ENCODE assay signal across 8 cellular contexts in the genomic region with DNA sequence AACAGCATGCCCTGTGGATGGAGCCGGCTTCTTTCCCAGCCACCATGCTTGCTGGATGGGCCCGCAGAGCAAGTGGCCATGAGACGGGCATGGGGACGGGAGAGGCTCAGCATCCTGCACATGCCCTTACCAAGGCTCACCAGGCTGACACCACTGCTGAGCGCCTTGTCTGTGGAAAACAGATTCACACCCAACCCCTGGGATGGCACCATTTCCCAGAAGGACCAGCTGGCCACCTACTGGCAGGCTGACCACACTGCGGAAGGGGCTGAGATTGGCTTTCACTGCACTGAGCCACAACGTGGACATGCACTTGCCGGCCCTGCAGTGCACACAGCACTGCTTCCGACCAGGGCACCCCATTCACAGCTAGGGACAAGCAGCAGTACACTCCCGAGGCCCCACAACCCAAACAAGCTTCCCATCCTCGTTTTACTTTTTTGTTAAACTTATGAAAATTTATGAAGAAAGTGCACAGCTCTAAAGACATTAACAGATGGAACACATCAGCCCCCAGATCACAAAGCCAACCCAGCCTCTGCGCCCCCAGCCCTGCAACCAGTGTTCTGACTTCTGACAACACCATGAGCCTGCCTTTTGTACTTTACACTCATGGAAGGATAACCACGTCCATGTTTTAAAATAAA. TPM values are rescaled to one million over a fixed set of nuclear protein-coding genes. Genes with fewer than 3 reads are reported as not detected.
DNase-seq lines count a peak whose midpoint lies in the region; ATAC-seq and TF ChIP-seq lines count a peak whose summit lies in the region.

No MANE protein-coding gene starts in this region.

- H3K56ac ChIP-seq in mesendoderm (ENCODE audit: low read length), result no peak overlapping the region

- peak; percentile 90 for TF ChIP-seq CTCF in PC-9 (conservative IDR thresholded peaks at IDR 0.05)

- no peak overlapping the region for H2BK5ac ChIP-seq in mesendoderm (ENCODE audit: low read length)

- CTCF ChIA-PET in PC-9 (lab: Charles Lee), result interaction anchor here (0.6 kb wide), 1 partner anchor 319 kb away, joined by 4 read pairs; no protein-coding TSS in a partner anchor

- H3K79me1 ChIP-seq in mesendoderm (ENCODE audit: low read length), result no peaks in the 10 kb centered on the region

- H3K79me2 ChIP-seq in PC-9 (ENCODE audit: low read depth) (no peaks in the 10 kb centered on the region), mesendoderm (ENCODE audit: control insufficient read depth, insufficient read depth, low read length) (no peaks in the 10 kb centered on the region)

- H3K9ac ChIP-seq in mesendoderm (ENCODE audit: low read length), result no peak overlapping the region

- ATAC-seq in HG02973 (IDR thresholded peaks at IDR 0.05; ENCODE audit: unreplicated experiment), result no peak
- no peak for ATAC-seq in HG03378 (IDR thresholded peaks at IDR 0.05; ENCODE audit: unreplicated experiment)

- no peak overlapping the region for H2BK15ac ChIP-seq in mesendoderm (replicated peaks; ENCODE audit: low read depth)

- H2AK5ac ChIP-seq in mesendoderm (ENCODE audit: low read length), result no peak overlapping the region

- no peak overlapping the region for H3K18ac ChIP-seq in mesendoderm (ENCODE audit: low read length)

- intact Hi-C loops in PC-9 (cut with micrococcal nuclease; ENCODE audit: unreplicated experiment), result loop anchor here (1.0 to 10.0 kb wide), 4 partner anchors 195 to 715 kb away; partner anchors contain the start of gene KRT19

- no peak overlapping the region for H4K5ac ChIP-seq in mesendoderm (ENCODE audit: low read length)

- H3K27ac ChIP-seq in PC-9 (no peak overlapping the region), mesendoderm (ENCODE audit: low read depth, low read length) (no peak overlapping the region)

- H3K23ac ChIP-seq in mesendoderm (ENCODE audit: low read length), result no peak overlapping the region

- H3K4me1 ChIP-seq in PC-9 (replicated peaks; ENCODE audit: insufficient read depth) (peaks cover 6% of the 10 kb centered on the region), mesendoderm (ENCODE audit: control insufficient read depth, low read depth, low read length) (peaks cover 2% of the 10 kb centered on the region)

- BruUV-seq in PC-9 (replicated peaks; lab: Mats Ljungman, UMichigan), result no TSS peak

- H2AFZ ChIP-seq in PC-9, result no peak overlapping the region

- no peaks in the 10 kb centered on the region for H4K20me1 ChIP-seq in PC-9 (ENCODE audit: insufficient read depth)

- WGBS in mesendoderm (ENCODE audit: extremely low coverage, insufficient coverage, low lambda C conversion rate), result no CpG with 5 or more reads among the region's 13 CpGs

- no peaks in the 10 kb centered on the region for H3F3A ChIP-seq in PC-9 (ENCODE audit: insufficient read depth, low read depth)

- H3K36me3 ChIP-seq in PC-9 (ENCODE audit: low read depth), result no peaks in the 10 kb centered on the region
- no peaks in the 10 kb centered on the region for H3K36me3 ChIP-seq in mesendoderm (ENCODE audit: control insufficient read depth, insufficient read depth, low read length)

- POLR2A ChIA-PET in PC-9 (lab: Charles Lee; ENCODE audit: unreplicated experiment), result interaction anchor here (0.5 to 0.6 kb wide), 3 partner anchors 10 to 197 kb away, joined by 3 to 5 read pairs (median 3); partner anchors contain the start of gene KRT13

- no peak overlapping the region for H2BK120ac ChIP-seq in mesendoderm (ENCODE audit: low read depth, low read length)

- H3K27me3 ChIP-seq in PC-9 (ENCODE audit: insufficient read depth, low read depth) (no peaks in the 10 kb centered on the region), mesendoderm (ENCODE audit: insufficient read depth, low read length, poor library complexity) (no peaks in the 10 kb centered on the region)

- peak; percentile 48 for DNase-seq in COLO829 (ENCODE audit: low spot score)
- peak; percentile 65 for DNase-seq in HCEC 1CT
- DNase-seq in PC-9, result peak; percentile 47 to 65
- peak; percentile 67 for DNase-seq in dermis blood vessel endothelial cell
- peak; percentile 62 for DNase-seq in mesendoderm
- no peak for DNase-seq in ureter (ENCODE audit: low spot score)

- H3K9me3 ChIP-seq in PC-9 (ENCODE audit: insufficient read depth, low read depth), result no peaks in the 10 kb centered on the region

- no peaks in the 10 kb centered on the region for H3K9me2 ChIP-seq in PC-9 (ENCODE audit: insufficient read depth)

- H3K4me3 ChIP-seq in PC-9 (no peak overlapping the region), mesendoderm (ENCODE audit: low read length) (no peak overlapping the region)

- H3K4me2 ChIP-seq in PC-9, result no peak overlapping the region
- H3K4me2 ChIP-seq in mesendoderm (ENCODE audit: low read length), result no peak overlapping the region

- no peak overlapping the region for H4K8ac ChIP-seq in mesendoderm (ENCODE audit: low read depth, low read length)

- H3K4ac ChIP-seq in mesendoderm (ENCODE audit: low read depth, low read length), result no peak overlapping the region

RNA-seq across cellular contexts. Expression of gene KRTAP17-1, which starts 13.9 kb away (rescaled TPM):
- total RNA-seq in PC-9 (2021) (not detected in 2 replicates), dermis blood vessel endothelial cell (not detected in 2 replicates), ureter (not detected)
- not detected for polyA plus RNA-seq in mesendoderm (2013, experiment 1 of 2)
- polyA plus RNA-seq in mesendoderm (2013, experiment 2 of 2), result not detected

RNA-seq across cellular contexts. Expression of gene KRTAP16-1, which starts 20.3 kb away (rescaled TPM):
- total RNA-seq in PC-9 (2021) (not detected in 2 replicates), dermis blood vessel endothelial cell (0.05 TPM in 1 of 2 replicates, not detected in the other), ureter (not detected)
- not detected for polyA plus RNA-seq in mesendoderm (2013, experiment 1 of 2)
- polyA plus RNA-seq in mesendoderm (2013, experiment 2 of 2), result not detected

RNA-seq across cellular contexts. Expression of gene KRT33A, which starts 21.2 kb away (rescaled TPM):
- total RNA-seq in PC-9 (2021) (not detected in 2 replicates), dermis blood vessel endothelial cell (not detected in 2 replicates), ureter (not detected)
- not detected for polyA plus RNA-seq in mesendoderm (2013, experiment 1 of 2)
- not detected for polyA plus RNA-seq in mesendoderm (2013, experiment 2 of 2)

RNA-seq across cellular contexts. Expression of gene KRTAP29-1, which starts 26.8 kb away (rescaled TPM):
- not detected in 2 replicates for total RNA-seq in PC-9 (2021)
- not detected in 2 replicates for total RNA-seq in dermis blood vessel endothelial cell
- polyA plus RNA-seq in mesendoderm (2013, experiment 1 of 2), result not detected
- not detected for polyA plus RNA-seq in mesendoderm (2013, experiment 2 of 2)
- total RNA-seq in ureter, result not detected

RNA-seq across cellular contexts. Expression of gene KRT33B, which starts 40.2 kb away (rescaled TPM):
- total RNA-seq in PC-9 (2021), result not detected in 2 replicates
- total RNA-seq in dermis blood vessel endothelial cell, result not detected in 2 replicates
- polyA plus RNA-seq in mesendoderm (2013, experiment 1 of 2), result not detected
- not detected for polyA plus RNA-seq in mesendoderm (2013, experiment 2 of 2)
- not detected for total RNA-seq in ureter
